8 cellular contexts compared by ENCODE assay signal in genomic region chr15:91852741-91853500, GRCh38. TPM values are rescaled to one million over a fixed set of nuclear protein-coding genes. Genes with fewer than 3 reads are reported as not detected.
DNase-seq lines count a peak whose midpoint lies in the region; ATAC-seq, FAIRE-seq and TF ChIP-seq lines count a peak whose summit lies in the region.

No MANE protein-coding gene starts in this region.

- intact Hi-C loops in adrenal gland (cut with DNase I) = loop anchor here (2.0 to 10.0 kb wide), 5 partner anchors 92 to 551 kb away; no protein-coding TSS in a partner anchor
- intact Hi-C loops in left ventricle myocardium inferior (cut with micrococcal nuclease) = loop anchor here (10.0 kb wide), 1 partner anchor 222 kb away; no protein-coding TSS in a partner anchor
- intact Hi-C loops in posterior cingulate gyrus (cut with DNase I) = loop anchor here (2.0 kb wide), 2 partner anchors 224 to 550 kb away; no protein-coding TSS in a partner anchor

- TF ChIP-seq POLR2A in adrenal gland (IDR thresholded peaks at IDR 0.05) = peak in 1 of 2 donors; percentile 41

- H3K9me3 ChIP-seq in adrenal gland (replicated peaks in 1 of 3) (no peaks in the 10 kb centered on the region), left ventricle myocardium inferior (replicated peaks) (no peaks in the 10 kb centered on the region)

- 0% methylated on average over 12 to 70 of the region's 70 CpGs for WGBS in adrenal gland, 4 donors

- H3K36me3 Mint-ChIP-seq in T-cell = no peaks in the 10 kb centered on the region

- no peaks in the 10 kb centered on the region for H3K27me3 Mint-ChIP-seq in T-cell

- H3K4me3 Mint-ChIP-seq in T-cell = peak overlapping the region; percentile 77 to 86 (median 84)

- H3K36me3 ChIP-seq in adrenal gland (replicated peaks in 1 of 2) (no peaks in the 10 kb centered on the region), left ventricle myocardium inferior (no peaks in the 10 kb centered on the region)

- ATAC-seq in GM21786 (IDR thresholded peaks at IDR 0.05; ENCODE audit: unreplicated experiment) (peak; percentile 48), T-cell (replicated peaks in 1 of 4) (peak; percentile 67 to 73 (median 69))

- no peak for FAIRE-seq in urothelium cell line (lab: Jason Lieb, UNC)

- H3K27ac ChIP-seq in adrenal gland (peak overlapping the region; percentile 56 to 95 (median 84)), left ventricle myocardium inferior (replicated peaks) (peak overlapping the region; percentile 99)

- peak overlapping the region; percentile 84 to 90 for H3K27ac Mint-ChIP-seq in T-cell

- TF ChIP-seq CTCF in adrenal gland (IDR thresholded peaks at IDR 0.05) = peak; percentile 39 to 87 (median 78)
- peak; percentile 74 for TF ChIP-seq CTCF in left ventricle myocardium inferior (IDR thresholded peaks at IDR 0.05; ENCODE audit: borderline replicate concordance)

- CTCF ChIA-PET in T-cell (lab: Charles Lee) = interaction anchor here in 1 of 2 donors (0.6 to 1.4 kb wide), 4 partner anchors 10 to 224 kb away, joined by 3 to 4 read pairs (median 4); no protein-coding TSS in a partner anchor

- H3K27me3 ChIP-seq in adrenal gland (no peaks in the 10 kb centered on the region), left ventricle myocardium inferior (ENCODE audit: low read depth) (no peaks in the 10 kb centered on the region)

- peaks cover 58 to 70% (median 63%) of the 10 kb centered on the region in 3 donors for H3K4me1 Mint-ChIP-seq in T-cell

- POLR2A ChIA-PET in T-cell (lab: Charles Lee) = no interaction called here

- H3K4me1 ChIP-seq in adrenal gland (replicated peaks in 1 of 2) (peaks cover 10 to 26% of the 10 kb centered on the region in 2 donors), left ventricle myocardium inferior (peaks cover 64% of the 10 kb centered on the region)

- peak; percentile 73 for DNase-seq in ELF-1 (ENCODE audit: low read depth, low spot score)
- DNase-seq in KG1 (lab: John Stamatoyannopoulos, UW) = peak; percentile 51
- peak; percentile 39 to 84 (median 66) for DNase-seq in T-cell
- DNase-seq in adrenal gland = peak; percentile 77 to 88 (median 82)
- DNase-seq in left ventricle myocardium inferior = peak; percentile 83
- DNase-seq in posterior cingulate gyrus = peak; percentile 65 to 97 (median 76)
- peak; percentile 88 for DNase-seq in urothelium cell line (ENCODE audit: low spot score)

- H3K4me3 ChIP-seq in adrenal gland (peak overlapping the region in 3 of 4 donors; percentile 36 to 95 (median 49)), left ventricle myocardium inferior (peak overlapping the region; percentile 78)

- no peaks in the 10 kb centered on the region for H3K9me3 Mint-ChIP-seq in T-cell

RNA-seq across cellular contexts. Expression of gene SLCO3A1, which starts 0.6 kb away (rescaled TPM):
- total RNA-seq in T-cell (10 to 100 TPM; 26.2 to 52.2 (median 38.7) TPM), adrenal gland (10 to 100 TPM in 7 of 8 donors, 1 to 10 TPM in 1; 5.6 to 26.6 (median 13.9) TPM), left ventricle myocardium inferior (56.8 TPM)
- 10 to 100 TPM; 18.4 to 23.2 (median 19.0) TPM for polyA plus RNA-seq in adrenal gland

Comparison
In these comparisons a context has a peak if more than half of its experiments do, and no peak if none do; other contexts are left out.
1. Peak in every context shown above with its lines: DNase-seq, ATAC-seq, H3K4me3 ChIP-seq and H3K27ac ChIP-seq.